In genomic region chr14:33792387-33793368, GRCh38 we compare ENCODE assay signal across 8 cellular contexts.
DNase-seq lines count a peak whose midpoint lies in the region; ATAC-seq and TF ChIP-seq lines count a peak whose summit lies in the region.

No MANE protein-coding gene starts in this region.

- TF ChIP-seq CTCF in GM12873 (IDR thresholded peaks at IDR 0.05; ENCODE audit: insufficient read depth, low read depth, low read length, missing control alignments), result peak; percentile 94

- peak; percentile 75 for DNase-seq in NCI-H2196 treated with DMSO at 0.1 percent for 48 hours (lab: John Stamatoyannopoulos, UW; ENCODE audit: unreplicated experiment)
- peak; percentile 72 for DNase-seq in activated CD4-positive, CD25-positive, alpha-beta regulatory T cell treated with anti-CD3 and anti-CD28 coated beads, Interleukin-2, amount 50 U/mL, for 72 hours
- peak; percentile 31 for DNase-seq in central memory CD4-positive, alpha-beta T cell
- peak; percentile 51 for DNase-seq in kidney glomerular epithelial cell (lab: John Stamatoyannopoulos, UW)
- peak; percentile 40 to 55 for DNase-seq in stimulated activated CD4-positive, alpha-beta T cell treated with anti-CD3 and anti-CD28 coated beads, Interleukin-15, amount 100 ng/mL, for 48 hours (ENCODE audit: low read depth in 2 of 2)

- ATAC-seq in HG02970 (IDR thresholded peaks at IDR 0.05; ENCODE audit: low FRiP score, unreplicated experiment), result peak; percentile 65
- no peak for ATAC-seq in GM19463 (IDR thresholded peaks at IDR 0.05; ENCODE audit: unreplicated experiment)
